ENCODE assay signal across 18 cellular contexts in genomic region chr17:31202968-31203367, GRCh38.
"Had no signal": no experiment of that assay in that cellular context is flagged by ENCODE, and none has a peak within 500 bp of the region (broad histone marks: within the 10 kb centered on the region; RNA-seq: fewer than 3 reads in every experiment).

No MANE protein-coding gene starts in this region.

- H3K9me3 ChIP-seq: adrenal gland, heart right ventricle, tibial artery, uterus had no signal

- H3K4me1 ChIP-seq: adrenal gland, tibial artery, uterus had no signal

- DNase-seq: activated CD4-positive, alpha-beta T cell treated with anti-CD3 and anti-CD28 coated beads, Interleukin-2, amount 50 U/mL, for 4 hours; activated CD8-positive, alpha-beta memory T cell treated with anti-CD3 and anti-CD28 coated beads, Interleukin-2, amount 10 ng/mL, durations not matched to agents 7 days and 5 days; activated naive CD4-positive, alpha-beta T cell treated with anti-CD3 and anti-CD28 coated beads, Interleukin-2, amount 50 U/mL, for 16 hours; activated T-cell treated with anti-CD3 and anti-CD28 coated beads, Interleukin-2, amount 50 U/mL, for 1 hour; adrenal gland; central memory CD4-positive, alpha-beta T cell; cortex of kidney; effector memory CD4-positive, alpha-beta T cell; heart right ventricle; stimulated activated CD4-positive, alpha-beta T cell treated with anti-CD3 and anti-CD28 coated beads, Interleukin-15, amount 100 ng/mL, for 24 hours; stimulated activated CD4-positive, alpha-beta T cell treated with anti-CD3 and anti-CD28 coated beads, Interleukin-4, amount 100 ng/mL, for 1 hour; stimulated activated naive B cell treated with anti-CD40 and anti-IgM and Interleukin-4, amounts not matched to agents 10 μg/mL and 1 μg/mL and 100 μg/mL, for 72 hours; T-helper 1 cell; T1000; tibial artery; uterus had no signal

- H3K27me3 ChIP-seq: adrenal gland, heart right ventricle, tibial artery, uterus had no signal

- H3K27ac ChIP-seq: adrenal gland, heart right ventricle, tibial artery, uterus had no signal

- ATAC-seq: activated CD4-positive, CD25-positive, alpha-beta regulatory T cell treated with anti-CD3 and anti-CD28 coated beads, Interleukin-2, amount 50 U/mL, for 24 hours; activated CD8-positive, alpha-beta memory T cell treated with anti-CD3 and anti-CD28 coated beads, Interleukin-2, amount 10 ng/mL, durations not matched to agents 7 days and 5 days; natural killer cell treated with Interleukin-12 subunit alpha and Interleukin-12 subunit beta and Interleukin-15 and Interleukin-18, amount 100 ng/mL, for 72 hours; stimulated activated naive B cell treated with anti-CD40 and anti-IgM and Interleukin-4, amounts not matched to agents 10 μg/mL and 1 μg/mL and 100 μg/mL, for 72 hours had no signal

- H3K36me3 ChIP-seq: tibial artery, uterus had no signal

- H3K4me3 ChIP-seq: adrenal gland, heart right ventricle, tibial artery, uterus had no signal
